ENCODE assay signal across 20 cellular contexts in the genomic region with DNA sequence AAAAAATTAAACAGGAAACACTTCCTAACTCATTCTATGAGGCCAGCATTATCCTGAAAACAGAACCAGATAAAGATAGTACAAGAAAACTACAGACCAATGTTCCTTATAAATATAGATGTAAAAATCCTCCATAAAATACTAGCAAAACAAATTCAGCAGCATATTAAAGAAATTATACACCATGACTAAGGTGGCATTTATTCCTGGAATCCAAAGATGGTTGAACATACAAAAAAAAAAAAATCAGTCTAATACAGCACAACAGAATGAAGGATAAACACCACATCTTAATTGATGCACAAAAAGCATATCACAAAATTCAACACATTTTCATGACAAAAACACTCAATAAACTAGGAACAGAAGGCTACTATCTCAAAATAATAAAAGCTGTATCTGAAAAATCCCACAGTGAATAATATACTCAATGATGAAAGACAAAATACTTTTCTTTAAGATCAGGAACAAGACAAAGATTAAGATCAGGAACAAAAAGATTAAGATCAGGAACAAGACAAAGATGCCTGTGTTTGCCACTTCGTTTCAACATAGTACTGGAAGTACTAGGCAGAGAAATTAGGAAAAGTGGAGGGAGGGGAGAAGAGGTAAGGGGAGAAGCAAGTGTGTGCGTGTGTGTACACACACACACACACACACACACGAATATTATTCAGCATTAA.
A peak's percentile ranks its signal among the peaks of the same experiment; 100 is the strongest.
DNase-seq lines count a peak whose midpoint lies in the region; ATAC-seq and TF ChIP-seq lines count a peak whose summit lies in the region.
"Had no signal": no experiment of that assay in that cellular context is flagged by ENCODE, and none has a peak within 500 bp of the region (broad histone marks: within the 10 kb centered on the region; RNA-seq: fewer than 3 reads in every experiment).

No MANE protein-coding gene starts in this region.

- no peak overlapping the region; a peak in 1 of 4 replicates for H4K8ac ChIP-seq in IMR-90 (ENCODE audit: low read depth in 2 of 2, low read length in 2 of 2)

- peaks cover 10% of the 10 kb centered on the region for H3K36me3 ChIP-seq in IMR-90 (ENCODE audit: control insufficient read depth, insufficient read depth, low read length)

- H3K4me1 ChIP-seq in IMR-90 (ENCODE audit: control insufficient read depth, insufficient read depth, low read length) (peaks cover under 1% of the 10 kb centered on the region; the same call in 1 of the 2 replicates), foreskin keratinocyte (peaks cover 20% of the 10 kb centered on the region), right cardiac atrium (ENCODE audit: control insufficient read depth, insufficient read depth, low read length) (no peaks in the 10 kb centered on the region)
- H3K4me1 ChIP-seq: left lung, right atrium auricular region, tibial nerve had no signal

- no peaks in the 10 kb centered on the region for H4K20me1 ChIP-seq in IMR-90 (ENCODE audit: insufficient read depth, low read length)

- no peak overlapping the region for H2AFZ ChIP-seq in IMR-90 (replicated peaks; ENCODE audit: low read length, poor library complexity)

- peaks cover 6 to 24% of the 10 kb centered on the region in 2 experiments for H3K79me1 ChIP-seq in IMR-90 (ENCODE audit: low read depth in 1 of 2, low read length in 2 of 2)

- ATAC-seq in IMR-90 (ENCODE audit: low read depth) (0 out of 2 replicates have a peak, but pooled peaks have one; percentile 14), foreskin keratinocyte (no peak), right cardiac atrium (no peak), GM18517 (IDR thresholded peaks at IDR 0.05; ENCODE audit: unreplicated experiment) (no peak)
- ATAC-seq: left lung had no signal

- intact Hi-C loops in IMR-90 (cut with micrococcal nuclease) (no loop called here), right cardiac atrium (cut with DNase I) (no loop called here), posterior cingulate gyrus (cut with DNase I) (no loop called here)

- no peak overlapping the region; the same call in 1 of the 2 replicates for H4K5ac ChIP-seq in IMR-90 (ENCODE audit: low read depth, low read length)

- H3K4ac ChIP-seq in IMR-90 (ENCODE audit: low read depth, low read length) = peak overlapping the region; percentile 48; the same call in 1 of the 2 replicates

- TF ChIP-seq POLR2A in IMR-90 (IDR thresholded peaks at IDR 0.05; ENCODE audit: low read depth, low read length) = no peak

- H2AK9ac ChIP-seq in IMR-90 (replicated peaks; ENCODE audit: low read depth, low read length, poor library complexity) = no peak overlapping the region

- no peak overlapping the region for H2BK120ac ChIP-seq in IMR-90 (ENCODE audit: low read depth, low read length)

- no peak overlapping the region for H2BK15ac ChIP-seq in IMR-90 (ENCODE audit: low read depth, low read length)

- H3K9me3 ChIP-seq in IMR-90 (ENCODE audit: control insufficient read depth, insufficient read depth, low read length) (no peaks in the 10 kb centered on the region), right cardiac atrium (ENCODE audit: control insufficient read depth, low read length) (no peaks in the 10 kb centered on the region)
- H3K9me3 ChIP-seq: left lung, right atrium auricular region had no signal

- no CpG with 5 or more reads among the region's 3 CpGs for WGBS in IMR-90 (ENCODE audit: extremely low coverage in 2 of 2, insufficient read length in 1 of 2), 2 experiments
- 74% methylated on average over 3 of the region's 3 CpGs for WGBS in right cardiac atrium

- no peak overlapping the region for H2BK20ac ChIP-seq in IMR-90 (ENCODE audit: low read depth, low read length)

- POLR2A ChIA-PET in IMR-90 (lab: Charles Lee; ENCODE audit: unreplicated experiment) = no interaction called here

- TF ChIP-seq CTCF in AG10803 (conservative IDR thresholded peaks at IDR 0.05; ENCODE audit: low read length) (no peak), IMR-90 (conservative IDR thresholded peaks at IDR 0.05; ENCODE audit: low read depth, low read length) (no peak), foreskin keratinocyte (conservative IDR thresholded peaks at IDR 0.05) (no peak)

- no peak overlapping the region for H3K9ac ChIP-seq in IMR-90 (ENCODE audit: low read depth, low read length)

- dilution Hi-C loops in IMR-90 (cut with HindIII; ENCODE audit: low sequenced_read_pairs, unreplicated experiment) = no loop called here

- H3K27ac ChIP-seq in IMR-90 (ENCODE audit: insufficient read depth, low read length) = no peak overlapping the region
- H3K27ac ChIP-seq in foreskin keratinocyte = no peak overlapping the region
- H3K27ac ChIP-seq in right cardiac atrium (ENCODE audit: low read length) = no peak overlapping the region
- H3K27ac ChIP-seq: left lung, right atrium auricular region, tibial nerve had no signal

- H2BK5ac ChIP-seq in IMR-90 (ENCODE audit: low read depth, low read length, poor library complexity, severe bottlenecking) = peak overlapping the region; percentile 13

- no peak overlapping the region for H3K4me2 ChIP-seq in IMR-90 (ENCODE audit: low read depth, low read length)

- no peak for TF ChIP-seq RAD21 in IMR-90 (IDR thresholded peaks at IDR 0.05; ENCODE audit: low read length)

- no peaks in the 10 kb centered on the region for H3K27me3 ChIP-seq in IMR-90 (ENCODE audit: control insufficient read depth, insufficient read depth, low read length)
- H3K27me3 ChIP-seq in foreskin keratinocyte = no peaks in the 10 kb centered on the region
- H3K27me3 ChIP-seq in right cardiac atrium (ENCODE audit: control insufficient read depth, insufficient read depth) = no peaks in the 10 kb centered on the region
- H3K27me3 ChIP-seq: left lung, right atrium auricular region, tibial nerve had no signal

- DNase-seq in AG10803 (ENCODE audit: low read depth) (peak; percentile 3), IMR-90 (peak; percentile 15), astrocyte of the hippocampus (ENCODE audit: low read depth, low spot score) (peak; percentile 5), foreskin keratinocyte (peak; percentile 24 to 64), right cardiac atrium (no peak), SHP77 (lab: John Stamatoyannopoulos, UW) (no peak), posterior cingulate gyrus (no peak)
- DNase-seq: activated CD4-positive, CD25-positive, alpha-beta regulatory T cell treated with anti-CD3 and anti-CD28 coated beads, Interleukin-2, amount 50 U/mL, for 72 hours; activated effector memory CD4-positive, alpha-beta T cell treated with Interleukin-2 at 50 U/mL for 16 hours; CD4-positive, alpha-beta T cell; DMS53; GOT3; left lung; NCI-H1048; NCI-H2081 treated with DMSO at 0.1 percent for 48 hours; stimulated activated CD4-positive, alpha-beta T cell treated with anti-CD3 and anti-CD28 coated beads, Interleukin-15, amount 100 ng/mL, for 24 hours; stimulated activated naive CD4-positive, alpha-beta T cell had no signal

- H3K9me1 ChIP-seq in IMR-90 (ENCODE audit: insufficient read depth, low read length) = no peaks in the 10 kb centered on the region; the same call in 1 of the 2 replicates

- H2AK5ac ChIP-seq in IMR-90 (ENCODE audit: low read depth, low read length) = no peak overlapping the region

- H3K23ac ChIP-seq in IMR-90 (ENCODE audit: low read depth, low read length) = no peak overlapping the region

- H4K91ac ChIP-seq in IMR-90 (ENCODE audit: insufficient read depth, low read depth, low read length) = no peak overlapping the region

- no peak overlapping the region for H3K4me3 ChIP-seq in AG10803 (ENCODE audit: low read length)
- no peak overlapping the region for H3K4me3 ChIP-seq in IMR-90 (ENCODE audit: insufficient read depth, low read depth, low read length)
- no peak overlapping the region for H3K4me3 ChIP-seq in right cardiac atrium (ENCODE audit: low read length)
- H3K4me3 ChIP-seq: left lung, right atrium auricular region, tibial nerve had no signal

- no peak overlapping the region for H3K18ac ChIP-seq in IMR-90 (ENCODE audit: low read depth, low read length)

- CTCF ChIA-PET in IMR-90 (lab: Yijun Ruan, JAX) = no interaction called here

- no peak overlapping the region for H3K14ac ChIP-seq in IMR-90 (replicated peaks; ENCODE audit: low read depth, low read length)

- in situ Hi-C loops in IMR-90 (cut with MboI; ENCODE audit: low sequenced_read_pairs) = no loop called here

- BruUV-seq in IMR-90 (replicated peaks; lab: Mats Ljungman, UMichigan) = no TSS peak

- H3K56ac ChIP-seq in IMR-90 (ENCODE audit: extremely low read depth, insufficient read depth, low read length) = no peak overlapping the region

TF ChIP-seq in IMR-90, 13 proteins besides CTCF, POLR2A, EP300 and RAD21:
- TF ChIP-seq NFE2L2 (IDR thresholded peaks at IDR 0.05; ENCODE audit: low read depth, low read length) = no peak
- no peak for TF ChIP-seq MAFK (IDR thresholded peaks at IDR 0.05; ENCODE audit: low read depth, low read length)
- no peak for TF ChIP-seq CEBPB (IDR thresholded peaks at IDR 0.05; ENCODE audit: low read depth, low read length)
- TF ChIP-seq, protein P1, sequence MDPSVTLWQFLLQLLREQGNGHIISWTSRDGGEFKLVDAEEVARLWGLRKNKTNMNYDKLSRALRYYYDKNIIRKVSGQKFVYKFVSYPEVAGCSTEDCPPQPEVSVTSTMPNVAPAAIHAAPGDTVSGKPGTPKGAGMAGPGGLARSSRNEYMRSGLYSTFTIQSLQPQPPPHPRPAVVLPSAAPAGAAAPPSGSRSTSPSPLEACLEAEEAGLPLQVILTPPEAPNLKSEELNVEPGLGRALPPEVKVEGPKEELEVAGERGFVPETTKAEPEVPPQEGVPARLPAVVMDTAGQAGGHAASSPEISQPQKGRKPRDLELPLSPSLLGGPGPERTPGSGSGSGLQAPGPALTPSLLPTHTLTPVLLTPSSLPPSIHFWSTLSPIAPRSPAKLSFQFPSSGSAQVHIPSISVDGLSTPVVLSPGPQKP (IDR thresholded peaks at IDR 0.05; ENCODE audit: borderline replicate concordance, low read depth, low read length) = no peak
- no peak for TF ChIP-seq MXI1 (IDR thresholded peaks at IDR 0.05; ENCODE audit: borderline replicate concordance, low read depth, low read length)
- TF ChIP-seq SMC3 (IDR thresholded peaks at IDR 0.05; ENCODE audit: low read depth, low read length) = no peak
- TF ChIP-seq RFX5 (IDR thresholded peaks at IDR 0.05; ENCODE audit: low read depth, low read length) = no peak
- no peak for TF ChIP-seq CHD1 (IDR thresholded peaks at IDR 0.05; ENCODE audit: low read depth, low read length)
- no peak for TF ChIP-seq BHLHE40 (IDR thresholded peaks at IDR 0.05; ENCODE audit: low read depth, low read length)
- no peak for TF ChIP-seq MAZ (IDR thresholded peaks at IDR 0.05; ENCODE audit: borderline replicate concordance, low read depth, low read length)

Comparison
In these comparisons a context has a peak if more than half of its experiments do, and no peak if none do; other contexts are left out.
1. DNase-seq: peak in AG10803 (single experiment), IMR-90 (single experiment), astrocyte of the hippocampus (single experiment) and foreskin keratinocyte (2 of 2); none in right cardiac atrium (0 of 3), SHP77 (0 of 2) and posterior cingulate gyrus (0 of 10).